In the genomic region with DNA sequence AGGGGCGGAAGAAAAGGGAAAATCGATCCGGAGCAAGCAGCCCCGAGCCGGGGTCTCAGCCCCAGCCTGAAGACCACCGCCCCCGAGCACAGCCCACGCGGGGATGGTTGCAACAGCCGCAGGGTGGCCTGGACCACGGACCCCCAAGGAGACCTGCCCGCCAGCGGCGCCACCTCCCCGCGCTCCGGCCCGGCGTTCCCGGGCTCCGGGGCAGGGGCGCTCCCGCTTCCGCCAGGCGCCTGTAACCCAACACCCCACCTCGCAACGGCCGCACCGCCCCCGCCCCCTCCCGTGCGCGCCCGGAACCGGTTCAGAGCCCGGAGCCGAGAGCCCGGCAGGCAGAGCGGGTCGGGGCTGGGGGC, we compare ENCODE assay signal across 8 cellular contexts. TPM values are rescaled to one million over a fixed set of nuclear protein-coding genes. Genes with fewer than 3 reads are reported as not detected.
DNase-seq lines count a peak whose midpoint lies in the region; ATAC-seq lines count a peak whose summit lies in the region.

No MANE protein-coding gene starts in this region.

- H3K27ac Mint-ChIP-seq in activated CD4-positive, alpha-beta T cell treated with anti-CD3 and anti-CD28 coated beads for 36 hours: peak overlapping the region; percentile 80
- H3K27ac Mint-ChIP-seq in activated naive CD8-positive, alpha-beta T cell treated with anti-CD3 and anti-CD28 coated beads, Interleukin-2, amount 10 ng/mL, durations not matched to agents 7 days and 5 days: no peak overlapping the region

- POLR2A ChIA-PET in activated CD4-positive, alpha-beta T cell treated with anti-CD3 and anti-CD28 coated beads for 36 hours (lab: Charles Lee): interaction anchor here (1.2 kb wide), 1 partner anchor 52 kb away, joined by 3 read pairs; no protein-coding TSS in a partner anchor
- POLR2A ChIA-PET in activated naive CD8-positive, alpha-beta T cell treated with anti-CD3 and anti-CD28 coated beads, Interleukin-2, amount 10 ng/mL, durations not matched to agents 7 days and 5 days (lab: Charles Lee): interaction anchor here (0.8 to 1.9 kb wide), 11 partner anchors 9 to 52 kb away, joined by 3 to 14 read pairs (median 6); no protein-coding TSS in a partner anchor

- H3K9me3 Mint-ChIP-seq in activated CD4-positive, alpha-beta T cell treated with anti-CD3 and anti-CD28 coated beads for 36 hours (ENCODE audit: low read depth): no peaks in the 10 kb centered on the region
- H3K9me3 Mint-ChIP-seq in activated naive CD8-positive, alpha-beta T cell treated with anti-CD3 and anti-CD28 coated beads, Interleukin-2, amount 10 ng/mL, durations not matched to agents 7 days and 5 days: peaks cover 3% of the 10 kb centered on the region

- H3K36me3 Mint-ChIP-seq in activated CD4-positive, alpha-beta T cell treated with anti-CD3 and anti-CD28 coated beads for 36 hours (ENCODE audit: low read depth): peaks cover 22% of the 10 kb centered on the region
- H3K36me3 Mint-ChIP-seq in activated naive CD8-positive, alpha-beta T cell treated with anti-CD3 and anti-CD28 coated beads, Interleukin-2, amount 10 ng/mL, durations not matched to agents 7 days and 5 days: peaks cover 42% of the 10 kb centered on the region

- DNase-seq in activated CD4-positive, alpha-beta T cell treated with anti-CD3 and anti-CD28 coated beads for 36 hours: peak; percentile 71
- DNase-seq in activated CD4-positive, alpha-beta T cell treated with anti-CD3 and anti-CD28 coated beads for 1 hour: no peak
- DNase-seq in OCI-M1 (lab: John Stamatoyannopoulos, UW) (peak; percentile 53), left ventricle myocardium superior (peak; percentile 80), sciatic nerve (ENCODE audit: low spot score) (peak; percentile 83)
- peak; percentile 71 for DNase-seq in activated naive CD8-positive, alpha-beta T cell treated with anti-CD3 and anti-CD28 coated beads, Interleukin-2, amount 10 ng/mL, durations not matched to agents 7 days and 5 days

- H3K27me3 Mint-ChIP-seq in activated CD4-positive, alpha-beta T cell treated with anti-CD3 and anti-CD28 coated beads for 36 hours: peaks cover 2% of the 10 kb centered on the region
- peaks cover 8% of the 10 kb centered on the region for H3K27me3 Mint-ChIP-seq in activated naive CD8-positive, alpha-beta T cell treated with anti-CD3 and anti-CD28 coated beads, Interleukin-2, amount 10 ng/mL, durations not matched to agents 7 days and 5 days

- ATAC-seq in activated CD4-positive, alpha-beta T cell treated with anti-CD3 and anti-CD28 coated beads for 36 hours: peak; percentile 16
- peak; percentile 19 for ATAC-seq in activated naive CD8-positive, alpha-beta T cell treated with anti-CD3 and anti-CD28 coated beads, Interleukin-2, amount 10 ng/mL, durations not matched to agents 7 days and 5 days (ENCODE audit: low read depth)
- ATAC-seq in left ventricle myocardium superior (peak; percentile 63), sciatic nerve (peak; percentile 20), HG03095 (IDR thresholded peaks at IDR 0.05; ENCODE audit: unreplicated experiment) (no peak), GM19035 (IDR thresholded peaks at IDR 0.05; ENCODE audit: unreplicated experiment) (no peak)

- CTCF ChIA-PET in activated CD4-positive, alpha-beta T cell treated with anti-CD3 and anti-CD28 coated beads for 36 hours (lab: Charles Lee): interaction anchor here (0.8 to 3.8 kb wide), 5 partner anchors 8 to 68 kb away, joined by 3 to 22 read pairs (median 5); no protein-coding TSS in a partner anchor

- peaks cover 38% of the 10 kb centered on the region for H3K4me1 Mint-ChIP-seq in activated CD4-positive, alpha-beta T cell treated with anti-CD3 and anti-CD28 coated beads for 36 hours
- H3K4me1 Mint-ChIP-seq in activated naive CD8-positive, alpha-beta T cell treated with anti-CD3 and anti-CD28 coated beads, Interleukin-2, amount 10 ng/mL, durations not matched to agents 7 days and 5 days: peaks cover 40% of the 10 kb centered on the region

- intact Hi-C loops in activated CD4-positive, alpha-beta T cell treated with anti-CD3 and anti-CD28 coated beads for 36 hours (cut with DNase I, micrococcal nuclease): loop anchor here (1.0 to 10.0 kb wide), 9 partner anchors 41 to 1161 kb away; partner anchors contain the start of genes DCAF5 (in 2 of the 2), ERH (in 1 of the 2), RAD51B (in 1 of the 2) and SLC39A9 (in 1 of the 2)
- intact Hi-C loops in left ventricle myocardium superior (cut with micrococcal nuclease): no loop called here
- intact Hi-C loops in sciatic nerve (cut with DNase I): no loop called here

- H3K4me3 Mint-ChIP-seq in activated CD4-positive, alpha-beta T cell treated with anti-CD3 and anti-CD28 coated beads for 36 hours: peak overlapping the region; percentile 79
- peak overlapping the region; percentile 86 for H3K4me3 Mint-ChIP-seq in activated naive CD8-positive, alpha-beta T cell treated with anti-CD3 and anti-CD28 coated beads, Interleukin-2, amount 10 ng/mL, durations not matched to agents 7 days and 5 days

RNA-seq across cellular contexts. Expression of gene ACTN1, which starts 0.6 kb away (rescaled TPM):
- 100 to 1,000 TPM in 1 of 2 experiments, 10 to 100 TPM in 1; 92.8 to 146 TPM for total RNA-seq in activated CD4-positive, alpha-beta T cell treated with anti-CD3 and anti-CD28 coated beads for 36 hours
- 10 to 100 TPM; 63.8 to 71.5 TPM for total RNA-seq in activated naive CD8-positive, alpha-beta T cell treated with anti-CD3 and anti-CD28 coated beads, Interleukin-2, amount 10 ng/mL, durations not matched to agents 7 days and 5 days
- 90.5 TPM for total RNA-seq in left ventricle myocardium superior
- 216 TPM for total RNA-seq in sciatic nerve

Comparison
In these comparisons a context has a peak if more than half of its experiments do, and no peak if none do; other contexts are left out.
1. ATAC-seq: peak in activated CD4-positive, alpha-beta T cell treated with anti-CD3 and anti-CD28 coated beads for 36 hours (single experiment), activated naive CD8-positive, alpha-beta T cell treated with anti-CD3 and anti-CD28 coated beads, Interleukin-2, amount 10 ng/mL, durations not matched to agents 7 days and 5 days (single experiment), left ventricle myocardium superior (single experiment) and sciatic nerve (single experiment); none in HG03095 (single experiment) and GM19035 (single experiment).
2. intact Hi-C loops: an anchor here in activated CD4-positive, alpha-beta T cell treated with anti-CD3 and anti-CD28 coated beads for 36 hours (1.0 to 10.0 kb wide); none called in left ventricle myocardium superior and sciatic nerve.